27 cellular contexts compared by ENCODE assay signal in genomic region chr11:70668204-70669202, GRCh38.
DNase-seq lines count a peak whose midpoint lies in the region; FAIRE-seq and TF ChIP-seq lines count a peak whose summit lies in the region.
"Had no signal": no experiment of that assay in that cellular context is flagged by ENCODE, and none has a peak within 500 bp of the region (broad histone marks: within the 10 kb centered on the region; RNA-seq: fewer than 3 reads in every experiment).

No MANE protein-coding gene starts in this region.

- H4K91ac ChIP-seq in H1 (replicated peaks; ENCODE audit: insufficient read length, low read length), result no peak overlapping the region
- H4K91ac ChIP-seq in neuronal stem cell (ENCODE audit: low read depth, low read length, poor library complexity), result no peak overlapping the region

- no peak overlapping the region for H3K9ac ChIP-seq in H1 (replicated peaks in 1 of 4; ENCODE audit: extremely low read depth in 1 of 4, low read depth in 3 of 4, low read length in 3 of 4)
- no peak overlapping the region for H3K9ac ChIP-seq in neuronal stem cell (ENCODE audit: low read depth, low read length, poor library complexity)

- FAIRE-seq in H1 (lab: Jason Lieb, UNC), result no peak
- FAIRE-seq: endothelial cell of umbilical vein had no signal

- no peak overlapping the region for H3K56ac ChIP-seq in H1 (replicated peaks; ENCODE audit: insufficient read length, low read depth, low read length)

- H3K9me3 ChIP-seq in Caco-2 (no peaks in the 10 kb centered on the region), H1 (ENCODE audit: insufficient read depth in 2 of 2, low read depth in 1 of 2, low read length in 1 of 2) (no peaks in the 10 kb centered on the region), neuronal stem cell (replicated peaks in 1 of 2; ENCODE audit: control insufficient read depth in 2 of 2, insufficient read depth in 1 of 2, low read depth in 1 of 2, low read length in 2 of 2) (peaks cover 0 to under 1% of the 10 kb centered on the region in 2 donors), WERI-Rb-1 (ENCODE audit: severe bottlenecking) (no peaks in the 10 kb centered on the region)
- H3K9me3 ChIP-seq: prostate gland, testis had no signal

- H4K20me1 ChIP-seq in H1 (replicated peaks in 1 of 2; ENCODE audit: control insufficient read depth in 1 of 2, insufficient read depth in 2 of 2, low read length in 2 of 2), result no peaks in the 10 kb centered on the region

- H3K4me1 ChIP-seq in Caco-2 (no peaks in the 10 kb centered on the region), H1 (replicated peaks in 1 of 4; ENCODE audit: control insufficient read depth in 3 of 4, insufficient read depth in 4 of 4, low read length in 3 of 4) (peaks cover 5 to 18% (median 11%) of the 10 kb centered on the region in 4 experiments), neuronal stem cell (ENCODE audit: control insufficient read depth in 2 of 2, insufficient read depth in 1 of 2, low read depth in 1 of 2, low read length in 2 of 2) (peaks cover 5 to 7% of the 10 kb centered on the region in 2 donors)
- H3K4me1 ChIP-seq: prostate gland, testis had no signal

- DNase-seq in Caco-2, result no peak
- peak; percentile 21 for DNase-seq in RPMI8226
- no peak for DNase-seq in H1 (ENCODE audit: low read depth in 1 of 2, low spot score in 2 of 2)
- DNase-seq in neuronal stem cell (ENCODE audit: low spot score), result no peak
- DNase-seq in T-helper 9 cell, result no peak
- DNase-seq in activated CD8-positive, alpha-beta memory T cell treated with anti-CD3 and anti-CD28 coated beads, Interleukin-2, amount 50 U/mL, for 48 hours, result no peak
- no peak for DNase-seq in WERI-Rb-1
- no peak for DNase-seq in hippocampal formation (lab: John Stamatoyannopoulos, UW)
- DNase-seq: activated CD4-positive, alpha-beta T cell treated with anti-CD3 and anti-CD28 coated beads for 36 hours; activated naive CD4-positive, alpha-beta T cell treated with anti-CD3 and anti-CD28 coated beads for 36 hours; activated T-cell treated with anti-CD3 and anti-CD28 coated beads, Interleukin-2, amount 50 U/mL, for 72 hours; AML-193; amniotic stem cell; CD8-positive, alpha-beta memory T cell; dorsolateral prefrontal cortex; foreskin fibroblast; GF-D8; NCI-H1417 treated with DMSO at 0.1 percent for 48 hours; NCI-H2107; NCI-H510A treated with DMSO at 0.1 percent for 48 hours; nephron progenitor cell; stimulated activated naive B cell treated with anti-CD40 and anti-IgM and Interleukin-4, amounts not matched to agents 10 μg/mL and 1 μg/mL and 100 μg/mL, for 72 hours; SW 1271; testis had no signal

- peak overlapping the region; percentile 14 for H3K27ac Mint-ChIP-seq in Caco-2 (ENCODE audit: unreplicated experiment)
- H3K27ac Mint-ChIP-seq: activated CD4-positive, alpha-beta T cell treated with anti-CD3 and anti-CD28 coated beads for 36 hours; activated naive CD4-positive, alpha-beta T cell treated with anti-CD3 and anti-CD28 coated beads for 36 hours; activated T-cell treated with anti-CD3 and anti-CD28 coated beads, Interleukin-2, amount 50 U/mL, for 72 hours; CD8-positive, alpha-beta memory T cell; nephron progenitor cell; stimulated activated naive B cell treated with anti-CD40 and anti-IgM and Interleukin-4, amounts not matched to agents 10 μg/mL and 1 μg/mL and 100 μg/mL, for 72 hours had no signal

- H3K4me3 Mint-ChIP-seq in Caco-2 (ENCODE audit: unreplicated experiment), result no peak overlapping the region
- H3K4me3 Mint-ChIP-seq: activated CD4-positive, alpha-beta T cell treated with anti-CD3 and anti-CD28 coated beads for 36 hours; activated naive CD4-positive, alpha-beta T cell treated with anti-CD3 and anti-CD28 coated beads for 36 hours; activated T-cell treated with anti-CD3 and anti-CD28 coated beads, Interleukin-2, amount 50 U/mL, for 72 hours; CD8-positive, alpha-beta memory T cell; nephron progenitor cell; stimulated activated naive B cell treated with anti-CD40 and anti-IgM and Interleukin-4, amounts not matched to agents 10 μg/mL and 1 μg/mL and 100 μg/mL, for 72 hours had no signal

- H3K36me3 ChIP-seq in Caco-2 (ENCODE audit: control insufficient read depth, insufficient read depth, low read length) (no peaks in the 10 kb centered on the region), H1 (ENCODE audit: control insufficient read depth in 2 of 4, insufficient read depth in 4 of 4, low read length in 3 of 4) (no peaks in the 10 kb centered on the region), neuronal stem cell (replicated peaks in 1 of 2; ENCODE audit: control insufficient read depth in 2 of 2, insufficient read depth in 2 of 2, low read length in 2 of 2) (no peaks in the 10 kb centered on the region), WERI-Rb-1 (no peaks in the 10 kb centered on the region)
- H3K36me3 ChIP-seq: prostate gland had no signal

- intact Hi-C loops in Caco-2 (cut with micrococcal nuclease; ENCODE audit: unreplicated experiment), result no loop called here

- TF ChIP-seq POLR2A in H1 (IDR thresholded peaks at IDR 0.05; ENCODE audit: control extremely low read depth in 1 of 2, low read depth in 2 of 2, low read length in 2 of 2), result no peak

- H2BK20ac ChIP-seq in H1 (ENCODE audit: low read length), result 0 out of 2 replicates have a peak overlapping the region, but pooled peaks have one; percentile 35

- WGBS in H1 (ENCODE audit: extremely low coverage in 1 of 2, insufficient coverage in 1 of 2, insufficient read length in 1 of 2, insufficient replicate concordance in 2 of 2, low coverage in 1 of 2, low lambda C conversion rate in 2 of 2, missing lambda C conversion rate in 1 of 2), 2 experiments, result 95% methylated on average over 23 of the region's 23 CpGs; no CpG with 5 or more reads in 1 of the 2 experiments
- WGBS in neuronal stem cell (ENCODE audit: extremely low coverage in 2 of 2, insufficient read length in 2 of 2, insufficient replicate concordance in 1 of 2), 2 donors, result no CpG with 5 or more reads among the region's 23 CpGs

- 0 out of 2 replicates have a peak, but pooled peaks cover 2% of the 10 kb centered on the region for H3K79me1 ChIP-seq in H1 (ENCODE audit: low read depth, low read length)
- peaks cover 2% of the 10 kb centered on the region for H3K79me1 ChIP-seq in neuronal stem cell (ENCODE audit: low read depth, low read length)

- no peaks in the 10 kb centered on the region for H3K27me3 ChIP-seq in Caco-2 (replicated peaks; ENCODE audit: control insufficient read depth, insufficient read depth, low read length)
- H3K27me3 ChIP-seq in H1 (replicated peaks in 1 of 4; ENCODE audit: control insufficient read depth in 3 of 4, extremely low read depth in 1 of 4, insufficient read depth in 3 of 4, low read length in 3 of 4), result no peaks in the 10 kb centered on the region
- H3K27me3 ChIP-seq in neuronal stem cell (ENCODE audit: control insufficient read depth in 3 of 3, insufficient read depth in 3 of 3, low read depth in 1 of 3, low read length in 3 of 3), result no peaks in the 10 kb centered on the region
- no peaks in the 10 kb centered on the region for H3K27me3 ChIP-seq in WERI-Rb-1 (ENCODE audit: insufficient read depth, low read depth, severe bottlenecking)
- H3K27me3 ChIP-seq: testis had no signal

- H2BK15ac ChIP-seq in H1 (ENCODE audit: low read length) (peak overlapping the region; percentile 11; the same call in 1 of the 2 replicates), neuronal stem cell (ENCODE audit: low read length) (no peak overlapping the region)

- H2AK5ac ChIP-seq in H1 (ENCODE audit: low read depth, low read length) (no peak overlapping the region), neuronal stem cell (ENCODE audit: low read depth, low read length) (no peak overlapping the region)

- H3K27ac ChIP-seq in H1 (ENCODE audit: low read depth, low read length) (no peak overlapping the region; the same call in 1 of the 2 replicates), neuronal stem cell (replicated peaks; ENCODE audit: low read length) (no peak overlapping the region), WERI-Rb-1 (no peak overlapping the region)
- H3K27ac ChIP-seq: dorsolateral prefrontal cortex, hepatocyte, prostate gland, testis had no signal

- H3K4me2 ChIP-seq in H1 (ENCODE audit: insufficient read depth in 1 of 2, low read depth in 2 of 2, low read length in 2 of 2), result no peak overlapping the region
- no peak overlapping the region for H3K4me2 ChIP-seq in neuronal stem cell (ENCODE audit: insufficient read depth, low read length, poor library complexity, severe bottlenecking)
- H3K4me2 ChIP-seq: hepatocyte had no signal

- H3K4ac ChIP-seq in H1 (replicated peaks; ENCODE audit: insufficient read length, low read depth, low read length), result no peak overlapping the region
- no peak overlapping the region for H3K4ac ChIP-seq in neuronal stem cell (ENCODE audit: low read length)

- no peak overlapping the region for H2BK12ac ChIP-seq in H1 (ENCODE audit: low read depth, low read length)
- no peak overlapping the region for H2BK12ac ChIP-seq in neuronal stem cell (ENCODE audit: low read length)

- H3K23ac ChIP-seq in H1 (ENCODE audit: insufficient read length) (no peak overlapping the region), neuronal stem cell (ENCODE audit: low read depth, low read length, poor library complexity) (no peak overlapping the region)

- no peak overlapping the region for H2AFZ ChIP-seq in H1 (ENCODE audit: low read length)
- no peak overlapping the region for H2AFZ ChIP-seq in neuronal stem cell (ENCODE audit: low read length)
- H2AFZ ChIP-seq: hepatocyte had no signal

- no peak for TF ChIP-seq EP300 in H1 (IDR thresholded peaks at IDR 0.05; ENCODE audit: borderline replicate concordance in 1 of 2, low read depth in 2 of 2, low read length in 2 of 2)

- H3K27me3 Mint-ChIP-seq in Caco-2 (ENCODE audit: insufficient read depth, unreplicated experiment), result no peaks in the 10 kb centered on the region

- no TSS peak for BruUV-seq in Caco-2 (replicated peaks; lab: Mats Ljungman, UMichigan)

- CTCF ChIA-PET in Caco-2 (lab: Charles Lee) (no interaction called here), H1 (lab: Charles Lee; ENCODE audit: partially characterized antibody) (no interaction called here)

- peaks cover 74% of the 10 kb centered on the region for H3K36me3 Mint-ChIP-seq in Caco-2 (ENCODE audit: insufficient read depth, unreplicated experiment)
- H3K36me3 Mint-ChIP-seq: CD8-positive, alpha-beta memory T cell; stimulated activated naive B cell treated with anti-CD40 and anti-IgM and Interleukin-4, amounts not matched to agents 10 μg/mL and 1 μg/mL and 100 μg/mL, for 72 hours had no signal

- H3K79me2 ChIP-seq in H1 (ENCODE audit: control insufficient read depth in 1 of 2, insufficient read depth in 2 of 2, low read length in 2 of 2), result no peaks in the 10 kb centered on the region
- H3K79me2 ChIP-seq: hepatocyte had no signal

- no peak overlapping the region; the same call in 1 of the 2 replicates for H4K8ac ChIP-seq in H1 (ENCODE audit: extremely low read depth, insufficient read depth, low read length)
- H4K8ac ChIP-seq in neuronal stem cell (ENCODE audit: low read depth, low read length), result no peak overlapping the region

- no peak overlapping the region for H3K4me3 ChIP-seq in Caco-2 (ENCODE audit: low read depth, low read length)
- no peak overlapping the region for H3K4me3 ChIP-seq in H1 (ENCODE audit: extremely low read depth in 1 of 4, insufficient read depth in 2 of 4, low read depth in 3 of 4, low read length in 4 of 4)
- no peak overlapping the region for H3K4me3 ChIP-seq in neuronal stem cell (ENCODE audit: low read length in 2 of 2)
- no peak overlapping the region for H3K4me3 ChIP-seq in WERI-Rb-1 (ENCODE audit: low read depth, low read length)
- H3K4me3 ChIP-seq: dorsolateral prefrontal cortex, hepatocyte, prostate gland, testis had no signal

- H3K14ac ChIP-seq in H1 (ENCODE audit: insufficient read length) (no peak overlapping the region), neuronal stem cell (ENCODE audit: low read length) (no peak overlapping the region)

- TF ChIP-seq CTCF in Caco-2 (IDR thresholded peaks at IDR 0.05; ENCODE audit: insufficient read depth in 1 of 2, low read depth in 1 of 2, low read length in 1 of 2, severe bottlenecking in 1 of 2, unreplicated experiment in 1 of 2) (no peak), H1 (IDR thresholded peaks at IDR 0.05; ENCODE audit: control extremely low read depth in 1 of 3, insufficient read depth in 1 of 3, low read depth in 1 of 3, low read length in 3 of 3) (no peak), WERI-Rb-1 (IDR thresholded peaks at IDR 0.05; ENCODE audit: low read depth, low read length) (no peak)

- TF ChIP-seq RAD21 in H1 (IDR thresholded peaks at IDR 0.05 in 1 of 2, conservative IDR thresholded peaks at IDR 0.05 in 1 of 2; ENCODE audit: low read depth in 2 of 2, low read length in 2 of 2), result no peak

- H3K9me3 Mint-ChIP-seq in Caco-2 (ENCODE audit: unreplicated experiment), result no peaks in the 10 kb centered on the region
- H3K9me3 Mint-ChIP-seq: activated naive CD4-positive, alpha-beta T cell treated with anti-CD3 and anti-CD28 coated beads for 36 hours; activated T-cell treated with anti-CD3 and anti-CD28 coated beads, Interleukin-2, amount 50 U/mL, for 72 hours; nephron progenitor cell; stimulated activated naive B cell treated with anti-CD40 and anti-IgM and Interleukin-4, amounts not matched to agents 10 μg/mL and 1 μg/mL and 100 μg/mL, for 72 hours had no signal

- H4K5ac ChIP-seq in H1 (ENCODE audit: insufficient read length, low read depth, low read length), result no peak overlapping the region

- H3K23me2 ChIP-seq in H1 (ENCODE audit: low read depth, low read length), result no peaks in the 10 kb centered on the region

- H3K18ac ChIP-seq in H1 (ENCODE audit: extremely low read depth, low read length) (no peak overlapping the region), neuronal stem cell (ENCODE audit: low read length) (peak overlapping the region; percentile 17)

- H2BK5ac ChIP-seq in H1 (ENCODE audit: low read depth, low read length) (peak overlapping the region; percentile 56), neuronal stem cell (ENCODE audit: low read length) (no peak overlapping the region)

- H3K4me1 Mint-ChIP-seq in Caco-2 (ENCODE audit: low read depth, unreplicated experiment), result no peaks in the 10 kb centered on the region
- H3K4me1 Mint-ChIP-seq: activated CD4-positive, alpha-beta T cell treated with anti-CD3 and anti-CD28 coated beads for 36 hours; CD8-positive, alpha-beta memory T cell; stimulated activated naive B cell treated with anti-CD40 and anti-IgM and Interleukin-4, amounts not matched to agents 10 μg/mL and 1 μg/mL and 100 μg/mL, for 72 hours had no signal

- no peak overlapping the region for H2BK120ac ChIP-seq in H1 (replicated peaks; ENCODE audit: low read depth, low read length)
- no peak overlapping the region for H2BK120ac ChIP-seq in neuronal stem cell (ENCODE audit: low read depth, low read length)

- POLR2A ChIA-PET in Caco-2 (lab: Charles Lee) (no interaction called here), H1 (lab: Charles Lee; ENCODE audit: partially characterized antibody) (no interaction called here)
